In genomic region chr18:59202258-59202820, GRCh38 we compare ENCODE assay signal across 1 cellular context.
TF ChIP-seq lines count a peak whose summit lies in the region.

No MANE protein-coding gene starts in this region.

TF ChIP-seq in SK-N-SH, 30 proteins besides CTCF, POLR2A, EP300 and RAD21 (continued from another document):
- TF ChIP-seq NFIC (IDR thresholded peaks at IDR 0.05; ENCODE audit: borderline replicate concordance) = no peak
- TF ChIP-seq RFX5 (IDR thresholded peaks at IDR 0.05; ENCODE audit: low read length) = no peak
- TF ChIP-seq FOXM1 (IDR thresholded peaks at IDR 0.05; ENCODE audit: low read depth) = no peak
